6 cellular contexts compared by ENCODE assay signal in genomic region chr14:26081043-26081442, GRCh38.
"Had no signal": no experiment of that assay in that cellular context is flagged by ENCODE, and none has a peak within 500 bp of the region (broad histone marks: within the 10 kb centered on the region; RNA-seq: fewer than 3 reads in every experiment).

No MANE protein-coding gene starts in this region.

- H3K9ac ChIP-seq: KMS-11 had no signal

- H3K4me3 ChIP-seq: K562 had no signal

- ATAC-seq: K562 had no signal

- H3K27ac ChIP-seq: HL-60, KMS-11 had no signal

- H3K4me2 ChIP-seq: KMS-11 had no signal

- FAIRE-seq: K562 had no signal

- DNase-seq: IMR-90, KBM-7, KG1 had no signal
